Comparison of ENCODE assay signal across 9 cellular contexts in genomic region chr22:20022231-20023069, GRCh38. TPM values are rescaled to one million over a fixed set of nuclear protein-coding genes. Genes with fewer than 3 reads are reported as not detected.
A peak's percentile ranks its signal among the peaks of the same experiment; 100 is the strongest.
DNase-seq lines count a peak whose midpoint lies in the region; ATAC-seq, FAIRE-seq and TF ChIP-seq lines count a peak whose summit lies in the region.
"Had no signal": no experiment of that assay in that cellular context is flagged by ENCODE, and none has a peak within 500 bp of the region (broad histone marks: within the 10 kb centered on the region; RNA-seq: fewer than 3 reads in every experiment).

No MANE protein-coding gene starts in this region.

- H3K9me3 ChIP-seq in CD8-positive, alpha-beta T cell (ENCODE audit: low read length), result no peaks in the 10 kb centered on the region
- no peaks in the 10 kb centered on the region for H3K9me3 ChIP-seq in PC-9 (ENCODE audit: insufficient read depth, low read depth)
- no peaks in the 10 kb centered on the region for H3K9me3 ChIP-seq in osteoblast (ENCODE audit: low read depth, low read length)
- H3K9me3 ChIP-seq: ovary had no signal

- H3K27me3 Mint-ChIP-seq in CD8-positive, alpha-beta T cell (ENCODE audit: low read depth), result no peaks in the 10 kb centered on the region

- no peak for TF ChIP-seq POLR2A in erythroblast (IDR thresholded peaks at IDR 0.05; ENCODE audit: low read length)

- peaks cover 25% of the 10 kb centered on the region for H3K4me1 ChIP-seq in CD8-positive, alpha-beta T cell (ENCODE audit: insufficient read depth, low read length)
- H3K4me1 ChIP-seq in PC-9 (replicated peaks; ENCODE audit: insufficient read depth), result peaks cover 9% of the 10 kb centered on the region; the same call in 1 of the 2 replicates
- H3K4me1 ChIP-seq in osteoblast (ENCODE audit: insufficient read depth, low read length), result peaks cover 10% of the 10 kb centered on the region

- H3K27ac ChIP-seq in CD8-positive, alpha-beta T cell (ENCODE audit: low read depth, low read length), result no peak overlapping the region
- no peak overlapping the region for H3K27ac ChIP-seq in PC-9
- peak overlapping the region; percentile 83 for H3K27ac ChIP-seq in osteoblast (ENCODE audit: low read depth, low read length)
- H3K27ac ChIP-seq: ovary had no signal

- no peak for TF ChIP-seq CTCF in CD8-positive, alpha-beta T cell (IDR thresholded peaks at IDR 0.05)
- no peak for TF ChIP-seq CTCF in PC-9 (conservative IDR thresholded peaks at IDR 0.05)
- no peak for TF ChIP-seq CTCF in osteoblast (IDR thresholded peaks at IDR 0.05; ENCODE audit: extremely low read depth, low read depth, low read length)

- no peaks in the 10 kb centered on the region for H3K9me2 ChIP-seq in PC-9 (ENCODE audit: insufficient read depth)

- TSS peak; percentile 32 for BruUV-seq in PC-9 (replicated peaks; lab: Mats Ljungman, UMichigan)

- POLR2A ChIA-PET in CD8-positive, alpha-beta T cell (lab: Charles Lee), result interaction anchor here (0.6 kb wide), 1 partner anchor 929 kb away, joined by 3 read pairs; no protein-coding TSS in a partner anchor
- POLR2A ChIA-PET in PC-9 (lab: Charles Lee; ENCODE audit: unreplicated experiment), result no interaction called here

- no peaks in the 10 kb centered on the region for H3K36me3 ChIP-seq in CD8-positive, alpha-beta T cell (ENCODE audit: insufficient read depth, low read length)
- H3K36me3 ChIP-seq in PC-9 (ENCODE audit: low read depth), result no peaks in the 10 kb centered on the region
- peaks cover 14% of the 10 kb centered on the region for H3K36me3 ChIP-seq in osteoblast (ENCODE audit: insufficient read depth, low read length)
- H3K36me3 ChIP-seq: ovary had no signal

- H3K4me1 Mint-ChIP-seq in CD8-positive, alpha-beta T cell (ENCODE audit: low read depth), result peaks cover 51% of the 10 kb centered on the region

- H3K36me3 Mint-ChIP-seq in CD8-positive, alpha-beta T cell, result peaks cover 18% of the 10 kb centered on the region

- peak overlapping the region; percentile 90 for H3K27ac Mint-ChIP-seq in CD8-positive, alpha-beta T cell

- no peaks in the 10 kb centered on the region for H4K20me1 ChIP-seq in PC-9 (ENCODE audit: insufficient read depth)
- peaks cover 42% of the 10 kb centered on the region for H4K20me1 ChIP-seq in osteoblast (ENCODE audit: insufficient read depth, low read length)

- intact Hi-C loops in CD8-positive, alpha-beta T cell (cut with DNase I, micrococcal nuclease), result loop anchor here (5.0 kb wide), 2 partner anchors 170 to 980 kb away; partner anchors contain the start of genes GNB1L (in 1 of the 2), RTL10 (in 1 of the 2) and THAP7 (in 1 of the 2)
- intact Hi-C loops in PC-9 (cut with micrococcal nuclease; ENCODE audit: unreplicated experiment), result loop anchor here (5.0 kb wide), 1 partner anchor 35 kb away; no protein-coding TSS in a partner anchor

- H3K4me2 ChIP-seq in PC-9 (peak overlapping the region; percentile 93), osteoblast (ENCODE audit: insufficient read depth, low read length) (peak overlapping the region; percentile 78)

- no peaks in the 10 kb centered on the region for H3K9me3 Mint-ChIP-seq in CD8-positive, alpha-beta T cell

- no peak overlapping the region for H2AFZ ChIP-seq in PC-9
- H2AFZ ChIP-seq in osteoblast (ENCODE audit: low read length), result no peak overlapping the region

- H3K4me3 Mint-ChIP-seq in CD8-positive, alpha-beta T cell, result peak overlapping the region; percentile 89

- H3K27me3 ChIP-seq in CD8-positive, alpha-beta T cell (ENCODE audit: insufficient read depth, low read length), result no peaks in the 10 kb centered on the region
- H3K27me3 ChIP-seq in PC-9 (ENCODE audit: insufficient read depth, low read depth) (no peaks in the 10 kb centered on the region), osteoblast (ENCODE audit: insufficient read depth, low read length) (peaks cover 12% of the 10 kb centered on the region)
- H3K27me3 ChIP-seq: ovary had no signal

- peak overlapping the region; percentile 79 for H3K4me3 ChIP-seq in CD8-positive, alpha-beta T cell (ENCODE audit: low read depth, low read length)
- H3K4me3 ChIP-seq in PC-9 (peak overlapping the region; percentile 88), osteoblast (ENCODE audit: insufficient read depth, low read length) (peak overlapping the region; percentile 98)

- no peaks in the 10 kb centered on the region for H3F3A ChIP-seq in PC-9 (ENCODE audit: insufficient read depth, low read depth)

- no peak for FAIRE-seq in GM19239 (lab: Jason Lieb, UNC)

- CTCF ChIA-PET in CD8-positive, alpha-beta T cell (lab: Charles Lee), result interaction anchor here (0.9 to 1.5 kb wide), 3 partner anchors 9 to 107 kb away, joined by 3 to 5 read pairs (median 4); no protein-coding TSS in a partner anchor
- CTCF ChIA-PET in PC-9 (lab: Charles Lee), result no interaction called here

- no peak for ATAC-seq in CD8-positive, alpha-beta T cell
- no peak for ATAC-seq in GM21360 (IDR thresholded peaks at IDR 0.05; ENCODE audit: unreplicated experiment)

- H3K79me2 ChIP-seq in PC-9 (ENCODE audit: low read depth) (peaks cover 20% of the 10 kb centered on the region; the same call in 1 of the 2 replicates), osteoblast (ENCODE audit: insufficient read depth, low read length) (peaks cover 61% of the 10 kb centered on the region)

- no peak for DNase-seq in CD8-positive, alpha-beta T cell
- DNase-seq in PC-9 (no peak), erythroblast (lab: John Stamatoyannopoulos, UW) (peak; percentile 41 to 54), osteoblast (ENCODE audit: insufficient read length, low spot score, missing footprints) (peak; percentile 52), GM19239 (ENCODE audit: insufficient read length, low spot score) (no peak), NCI-H526 treated with DMSO at 0.1 percent for 48 hours (lab: John Stamatoyannopoulos, UW) (no peak), NCI-H345 treated with DMSO at 0.1 percent for 48 hours (lab: John Stamatoyannopoulos, UW; ENCODE audit: unreplicated experiment) (no peak)

RNA-seq across cellular contexts. Expression of gene TANGO2, which starts 1.5 kb away (rescaled TPM):
- total RNA-seq in CD8-positive, alpha-beta T cell, result 10 to 100 TPM in 1 of 2 experiments, 1 to 10 TPM in 1; 9.2 to 11.4 TPM
- total RNA-seq in PC-9 (2021) (22.4 and 25.0 TPM in 2 replicates), osteoblast (41.8 and 43.8 TPM in 2 replicates)

RNA-seq across cellular contexts. Expression of gene ARVCF, which starts 5.8 kb away (rescaled TPM):
- total RNA-seq in CD8-positive, alpha-beta T cell, result 1 to 10 TPM; 1.1 to 2.3 TPM
- total RNA-seq in PC-9 (2021) (15.6 and 21.0 TPM in 2 replicates), osteoblast (19.7 and 27.1 TPM in 2 replicates)

RNA-seq across cellular contexts. Expression of gene DGCR8, which starts 57.6 kb away (rescaled TPM):
- 10 to 100 TPM; 16.9 to 22.1 TPM for total RNA-seq in CD8-positive, alpha-beta T cell
- total RNA-seq in PC-9 (2021) (31.9 and 34.7 TPM in 2 replicates), osteoblast (25.9 and 44.2 TPM in 2 replicates)

Comparison
In these comparisons a context has a peak if more than half of its experiments do, and no peak if none do; other contexts are left out.
1. DNase-seq: peak in erythroblast (2 of 2) and osteoblast (single experiment); none in CD8-positive, alpha-beta T cell (0 of 7), PC-9 (0 of 2), GM19239 (single experiment), NCI-H526 treated with DMSO at 0.1 percent for 48 hours (single experiment) and NCI-H345 treated with DMSO at 0.1 percent for 48 hours (single experiment).
2. Peak in every context shown above with its lines, with median percentiles within 50 percentile points of each other: H3K4me3 ChIP-seq.